1 cellular context compared by ENCODE assay signal in genomic region chr12:1760566-1761382, GRCh38.
TF ChIP-seq lines count a peak whose summit lies in the region.

No MANE protein-coding gene starts in this region.

TF ChIP-seq in HepG2, 621 proteins besides CTCF, POLR2A, EP300 and RAD21 (continued from another document and continues in another):
- TF ChIP-seq, protein P1, sequence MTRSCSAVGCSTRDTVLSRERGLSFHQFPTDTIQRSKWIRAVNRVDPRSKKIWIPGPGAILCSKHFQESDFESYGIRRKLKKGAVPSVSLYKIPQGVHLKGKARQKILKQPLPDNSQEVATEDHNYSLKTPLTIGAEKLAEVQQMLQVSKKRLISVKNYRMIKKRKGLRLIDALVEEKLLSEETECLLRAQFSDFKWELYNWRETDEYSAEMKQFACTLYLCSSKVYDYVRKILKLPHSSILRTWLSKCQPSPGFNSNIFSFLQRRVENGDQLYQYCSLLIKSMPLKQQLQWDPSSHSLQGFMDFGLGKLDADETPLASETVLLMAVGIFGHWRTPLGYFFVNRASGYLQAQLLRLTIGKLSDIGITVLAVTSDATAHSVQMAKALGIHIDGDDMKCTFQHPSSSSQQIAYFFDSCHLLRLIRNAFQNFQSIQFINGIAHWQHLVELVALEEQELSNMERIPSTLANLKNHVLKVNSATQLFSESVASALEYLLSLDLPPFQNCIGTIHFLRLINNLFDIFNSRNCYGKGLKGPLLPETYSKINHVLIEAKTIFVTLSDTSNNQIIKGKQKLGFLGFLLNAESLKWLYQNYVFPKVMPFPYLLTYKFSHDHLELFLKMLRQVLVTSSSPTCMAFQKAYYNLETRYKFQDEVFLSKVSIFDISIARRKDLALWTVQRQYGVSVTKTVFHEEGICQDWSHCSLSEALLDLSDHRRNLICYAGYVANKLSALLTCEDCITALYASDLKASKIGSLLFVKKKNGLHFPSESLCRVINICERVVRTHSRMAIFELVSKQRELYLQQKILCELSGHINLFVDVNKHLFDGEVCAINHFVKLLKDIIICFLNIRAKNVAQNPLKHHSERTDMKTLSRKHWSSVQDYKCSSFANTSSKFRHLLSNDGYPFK (CRISPR knock-in tag; IDR thresholded peaks at IDR 0.05; ENCODE audit: borderline replicate concordance) = no peak
- TF ChIP-seq SSRP1 (CRISPR knock-in tag; IDR thresholded peaks at IDR 0.05) (no peak), SALL1 (CRISPR knock-in tag; IDR thresholded peaks at IDR 0.05) (peak; percentile 93; the same call in 1 of the 2 replicates), MZF1 (CRISPR knock-in tag; IDR thresholded peaks at IDR 0.05; ENCODE audit: borderline replicate concordance) (no peak), ZNF607 (CRISPR knock-in tag; IDR thresholded peaks at IDR 0.05; ENCODE audit: borderline replicate concordance) (no peak; the same call in 1 of the 2 replicates), ZNF614 (CRISPR knock-in tag; IDR thresholded peaks at IDR 0.05; ENCODE audit: borderline replicate concordance) (peak; percentile 32; the same call in 1 of the 2 replicates), ZNF234 (CRISPR knock-in tag; conservative IDR thresholded peaks at IDR 0.05) (no peak), ZNF816 (CRISPR knock-in tag; IDR thresholded peaks at IDR 0.05; ENCODE audit: borderline replicate concordance) (no peak), ZNF766 (CRISPR knock-in tag; IDR thresholded peaks at IDR 0.05; ENCODE audit: borderline replicate concordance) (no peak), NFATC3 (CRISPR knock-in tag; IDR thresholded peaks at IDR 0.05) (no peak), ZNF646 (CRISPR knock-in tag; IDR thresholded peaks at IDR 0.05) (no peak), ZNF3 (CRISPR knock-in tag; IDR thresholded peaks at IDR 0.05) (no peak), AGO2 (optimal IDR thresholded peaks at IDR 0.05; ENCODE audit: low read depth, low read length) (no peak), MTERF4 (CRISPR knock-in tag; IDR thresholded peaks at IDR 0.05) (no peak), BRD4 (CRISPR knock-in tag; IDR thresholded peaks at IDR 0.05) (no peak), ZKSCAN8 (CRISPR knock-in tag; IDR thresholded peaks at IDR 0.05; ENCODE audit: borderline replicate concordance) (peak; percentile 71; the same call in 1 of the 2 replicates), MEIS1 (CRISPR knock-in tag; IDR thresholded peaks at IDR 0.05; ENCODE audit: borderline replicate concordance) (no peak), BORCS8-MEF2B (CRISPR knock-in tag; IDR thresholded peaks at IDR 0.05) (no peak), ZNF383 (CRISPR knock-in tag; IDR thresholded peaks at IDR 0.05; ENCODE audit: borderline replicate concordance) (no peak), TBP (CRISPR knock-in tag; IDR thresholded peaks at IDR 0.05) (no peak), ZNF101 (CRISPR knock-in tag; IDR thresholded peaks at IDR 0.05; ENCODE audit: borderline replicate concordance, low read depth) (0 out of 2 replicates have a peak, but pooled peaks have one; percentile 50), SOX5 (CRISPR knock-in tag; IDR thresholded peaks at IDR 0.05; ENCODE audit: borderline replicate concordance) (peak; percentile 91; the same call in 1 of the 2 replicates), SNAPC5 (CRISPR knock-in tag; IDR thresholded peaks at IDR 0.05; ENCODE audit: borderline replicate concordance) (no peak), NFKBIZ (CRISPR knock-in tag; IDR thresholded peaks at IDR 0.05) (0 out of 2 replicates have a peak, but pooled peaks have one; percentile 63), PHF5A (CRISPR knock-in tag; IDR thresholded peaks at IDR 0.05; ENCODE audit: low read depth, unreplicated experiment) (peak; percentile 76), NCOR1 (IDR thresholded peaks at IDR 0.05; ENCODE audit: borderline replicate concordance, low read length) (peak; percentile 84; the same call in 1 of the 2 replicates), E2F1 (CRISPR knock-in tag; IDR thresholded peaks at IDR 0.05) (no peak), GLI4 (CRISPR knock-in tag; IDR thresholded peaks at IDR 0.05; ENCODE audit: borderline replicate concordance) (no peak), ZFYVE20 (CRISPR knock-in tag; IDR thresholded peaks at IDR 0.05; ENCODE audit: borderline replicate concordance, low read depth) (no peak), ZNF7 (CRISPR knock-in tag; IDR thresholded peaks at IDR 0.05) (no peak), RORA (CRISPR knock-in tag; IDR thresholded peaks at IDR 0.05) (no peak), ZBTB42 (CRISPR knock-in tag; IDR thresholded peaks at IDR 0.05) (no peak), PHF8 (CRISPR knock-in tag; IDR thresholded peaks at IDR 0.05) (no peak), ZNF569 (CRISPR knock-in tag; IDR thresholded peaks at IDR 0.05; ENCODE audit: borderline replicate concordance) (no peak), TARDBP (CRISPR knock-in tag; IDR thresholded peaks at IDR 0.05) (peak; percentile 57; the same call in 1 of the 2 replicates), GTF3A (CRISPR knock-in tag; conservative IDR thresholded peaks at IDR 0.05) (no peak), NFYB (CRISPR knock-in tag; IDR thresholded peaks at IDR 0.05) (no peak)
- TF ChIP-seq, protein P2, sequence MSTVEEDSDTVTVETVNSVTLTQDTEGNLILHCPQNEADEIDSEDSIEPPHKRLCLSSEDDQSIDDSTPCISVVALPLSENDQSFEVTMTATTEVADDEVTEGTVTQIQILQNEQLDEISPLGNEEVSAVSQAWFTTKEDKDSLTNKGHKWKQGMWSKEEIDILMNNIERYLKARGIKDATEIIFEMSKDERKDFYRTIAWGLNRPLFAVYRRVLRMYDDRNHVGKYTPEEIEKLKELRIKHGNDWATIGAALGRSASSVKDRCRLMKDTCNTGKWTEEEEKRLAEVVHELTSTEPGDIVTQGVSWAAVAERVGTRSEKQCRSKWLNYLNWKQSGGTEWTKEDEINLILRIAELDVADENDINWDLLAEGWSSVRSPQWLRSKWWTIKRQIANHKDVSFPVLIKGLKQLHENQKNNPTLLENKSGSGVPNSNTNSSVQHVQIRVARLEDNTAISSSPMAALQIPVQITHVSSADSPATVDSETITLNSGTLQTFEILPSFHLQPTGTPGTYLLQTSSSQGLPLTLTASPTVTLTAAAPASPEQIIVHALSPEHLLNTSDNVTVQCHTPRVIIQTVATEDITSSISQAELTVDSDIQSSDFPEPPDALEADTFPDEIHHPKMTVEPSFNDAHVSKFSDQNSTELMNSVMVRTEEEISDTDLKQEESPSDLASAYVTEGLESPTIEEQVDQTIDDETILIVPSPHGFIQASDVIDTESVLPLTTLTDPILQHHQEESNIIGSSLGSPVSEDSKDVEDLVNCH (CRISPR knock-in tag; IDR thresholded peaks at IDR 0.05) = no peak
- TF ChIP-seq, protein P3, sequence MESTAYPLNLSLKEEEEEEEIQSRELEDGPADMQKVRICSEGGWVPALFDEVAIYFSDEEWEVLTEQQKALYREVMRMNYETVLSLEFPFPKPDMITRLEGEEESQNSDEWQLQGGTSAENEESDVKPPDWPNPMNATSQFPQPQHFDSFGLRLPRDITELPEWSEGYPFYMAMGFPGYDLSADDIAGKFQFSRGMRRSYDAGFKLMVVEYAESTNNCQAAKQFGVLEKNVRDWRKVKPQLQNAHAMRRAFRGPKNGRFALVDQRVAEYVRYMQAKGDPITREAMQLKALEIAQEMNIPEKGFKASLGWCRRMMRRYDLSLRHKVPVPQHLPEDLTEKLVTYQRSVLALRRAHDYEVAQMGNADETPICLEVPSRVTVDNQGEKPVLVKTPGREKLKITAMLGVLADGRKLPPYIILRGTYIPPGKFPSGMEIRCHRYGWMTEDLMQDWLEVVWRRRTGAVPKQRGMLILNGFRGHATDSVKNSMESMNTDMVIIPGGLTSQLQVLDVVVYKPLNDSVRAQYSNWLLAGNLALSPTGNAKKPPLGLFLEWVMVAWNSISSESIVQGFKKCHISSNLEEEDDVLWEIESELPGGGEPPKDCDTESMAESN (CRISPR knock-in tag; conservative IDR thresholded peaks at IDR 0.05) = no peak
- TF ChIP-seq, protein P4, sequence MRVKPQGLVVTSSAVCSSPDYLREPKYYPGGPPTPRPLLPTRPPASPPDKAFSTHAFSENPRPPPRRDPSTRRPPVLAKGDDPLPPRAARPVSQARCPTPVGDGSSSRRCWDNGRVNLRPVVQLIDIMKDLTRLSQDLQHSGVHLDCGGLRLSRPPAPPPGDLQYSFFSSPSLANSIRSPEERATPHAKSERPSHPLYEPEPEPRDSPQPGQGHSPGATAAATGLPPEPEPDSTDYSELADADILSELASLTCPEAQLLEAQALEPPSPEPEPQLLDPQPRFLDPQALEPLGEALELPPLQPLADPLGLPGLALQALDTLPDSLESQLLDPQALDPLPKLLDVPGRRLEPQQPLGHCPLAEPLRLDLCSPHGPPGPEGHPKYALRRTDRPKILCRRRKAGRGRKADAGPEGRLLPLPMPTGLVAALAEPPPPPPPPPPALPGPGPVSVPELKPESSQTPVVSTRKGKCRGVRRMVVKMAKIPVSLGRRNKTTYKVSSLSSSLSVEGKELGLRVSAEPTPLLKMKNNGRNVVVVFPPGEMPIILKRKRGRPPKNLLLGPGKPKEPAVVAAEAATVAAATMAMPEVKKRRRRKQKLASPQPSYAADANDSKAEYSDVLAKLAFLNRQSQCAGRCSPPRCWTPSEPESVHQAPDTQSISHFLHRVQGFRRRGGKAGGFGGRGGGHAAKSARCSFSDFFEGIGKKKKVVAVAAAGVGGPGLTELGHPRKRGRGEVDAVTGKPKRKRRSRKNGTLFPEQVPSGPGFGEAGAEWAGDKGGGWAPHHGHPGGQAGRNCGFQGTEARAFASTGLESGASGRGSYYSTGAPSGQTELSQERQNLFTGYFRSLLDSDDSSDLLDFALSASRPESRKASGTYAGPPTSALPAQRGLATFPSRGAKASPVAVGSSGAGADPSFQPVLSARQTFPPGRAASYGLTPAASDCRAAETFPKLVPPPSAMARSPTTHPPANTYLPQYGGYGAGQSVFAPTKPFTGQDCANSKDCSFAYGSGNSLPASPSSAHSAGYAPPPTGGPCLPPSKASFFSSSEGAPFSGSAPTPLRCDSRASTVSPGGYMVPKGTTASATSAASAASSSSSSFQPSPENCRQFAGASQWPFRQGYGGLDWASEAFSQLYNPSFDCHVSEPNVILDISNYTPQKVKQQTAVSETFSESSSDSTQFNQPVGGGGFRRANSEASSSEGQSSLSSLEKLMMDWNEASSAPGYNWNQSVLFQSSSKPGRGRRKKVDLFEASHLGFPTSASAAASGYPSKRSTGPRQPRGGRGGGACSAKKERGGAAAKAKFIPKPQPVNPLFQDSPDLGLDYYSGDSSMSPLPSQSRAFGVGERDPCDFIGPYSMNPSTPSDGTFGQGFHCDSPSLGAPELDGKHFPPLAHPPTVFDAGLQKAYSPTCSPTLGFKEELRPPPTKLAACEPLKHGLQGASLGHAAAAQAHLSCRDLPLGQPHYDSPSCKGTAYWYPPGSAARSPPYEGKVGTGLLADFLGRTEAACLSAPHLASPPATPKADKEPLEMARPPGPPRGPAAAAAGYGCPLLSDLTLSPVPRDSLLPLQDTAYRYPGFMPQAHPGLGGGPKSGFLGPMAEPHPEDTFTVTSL (CRISPR knock-in tag; IDR thresholded peaks at IDR 0.05; ENCODE audit: borderline replicate concordance) = peak; percentile 90; the same call in 1 of the 2 replicates
